In genomic region chr1:54475357-54476230, GRCh38 we compare ENCODE assay signal across 8 cellular contexts.
DNase-seq lines count a peak whose midpoint lies in the region; ATAC-seq and TF ChIP-seq lines count a peak whose summit lies in the region.

No MANE protein-coding gene starts in this region.

- H3K27me3 Mint-ChIP-seq in effector memory CD8-positive, alpha-beta T cell = no peaks in the 10 kb centered on the region

- H3K4ac ChIP-seq in neuronal stem cell (ENCODE audit: low read length) = peak overlapping the region; percentile 45

- no peaks in the 10 kb centered on the region for H3K9me3 ChIP-seq in neuronal stem cell (replicated peaks in 1 of 2; ENCODE audit: control insufficient read depth in 2 of 2, insufficient read depth in 1 of 2, low read depth in 1 of 2, low read length in 2 of 2)

- peak overlapping the region; percentile 81 to 83 for H3K4me3 Mint-ChIP-seq in effector memory CD8-positive, alpha-beta T cell

- peak overlapping the region; percentile 99 for H2AK5ac ChIP-seq in neuronal stem cell (ENCODE audit: low read depth, low read length)

- no CpG with 5 or more reads among the region's 27 CpGs for WGBS in neuronal stem cell (ENCODE audit: extremely low coverage in 2 of 2, insufficient read length in 2 of 2, insufficient replicate concordance in 1 of 2), 2 donors

- H4K8ac ChIP-seq in neuronal stem cell (ENCODE audit: low read depth, low read length) = peak overlapping the region; percentile 43

- peak overlapping the region; percentile 89 for H2BK12ac ChIP-seq in neuronal stem cell (ENCODE audit: low read length)

- no peaks in the 10 kb centered on the region for H3K36me3 ChIP-seq in neuronal stem cell (replicated peaks in 1 of 2; ENCODE audit: control insufficient read depth in 2 of 2, insufficient read depth in 2 of 2, low read length in 2 of 2)

- peak overlapping the region; percentile 81 for H3K23ac ChIP-seq in neuronal stem cell (ENCODE audit: low read depth, low read length, poor library complexity)

- H3K27ac Mint-ChIP-seq in effector memory CD8-positive, alpha-beta T cell = peak overlapping the region; percentile 84 to 98

- H4K91ac ChIP-seq in neuronal stem cell (ENCODE audit: low read depth, low read length, poor library complexity) = peak overlapping the region; percentile 94

- H2BK15ac ChIP-seq in neuronal stem cell (ENCODE audit: low read length) = peak overlapping the region; percentile 76

- H3K4me3 ChIP-seq in neuronal stem cell (ENCODE audit: low read length in 2 of 2) = peak overlapping the region; percentile 7 to 65

- H3K27ac ChIP-seq in neuronal stem cell (replicated peaks; ENCODE audit: low read length) (peak overlapping the region; percentile 59), foreskin keratinocyte (no peak overlapping the region)

- ATAC-seq in effector memory CD8-positive, alpha-beta T cell (replicated peaks) = peak; percentile 76
- ATAC-seq in foreskin keratinocyte = no peak

- peaks cover 5% of the 10 kb centered on the region for H3K36me3 Mint-ChIP-seq in effector memory CD8-positive, alpha-beta T cell (ENCODE audit: insufficient read depth)

- H3K27me3 ChIP-seq in neuronal stem cell (ENCODE audit: control insufficient read depth in 3 of 3, insufficient read depth in 3 of 3, low read depth in 1 of 3, low read length in 3 of 3) (no peaks in the 10 kb centered on the region), foreskin keratinocyte (peaks cover 78% of the 10 kb centered on the region)

- H3K4me1 ChIP-seq in neuronal stem cell (ENCODE audit: control insufficient read depth in 2 of 2, insufficient read depth in 1 of 2, low read depth in 1 of 2, low read length in 2 of 2) (peaks cover 43 to 50% of the 10 kb centered on the region in 2 donors), foreskin keratinocyte (no peaks in the 10 kb centered on the region)

- no peaks in the 10 kb centered on the region for H3K79me1 ChIP-seq in neuronal stem cell (ENCODE audit: low read depth, low read length)

- peak overlapping the region; percentile 64 for H3K4me2 ChIP-seq in neuronal stem cell (ENCODE audit: insufficient read depth, low read length, poor library complexity, severe bottlenecking)

- DNase-seq in DMS53 (lab: John Stamatoyannopoulos, UW) = peak; percentile 76
- peak; percentile 48 for DNase-seq in T follicular helper cell (ENCODE audit: low read depth)
- peak; percentile 66 to 75 (median 67) for DNase-seq in effector memory CD8-positive, alpha-beta T cell
- DNase-seq in neuronal stem cell (ENCODE audit: low spot score) = no peak
- DNase-seq in foreskin keratinocyte = no peak
- no peak for DNase-seq in activated CD4-positive, CD25-positive, alpha-beta regulatory T cell (lab: John Stamatoyannopoulos, UW)
- no peak for DNase-seq in NCI-H2196 treated with DMSO at 0.1 percent for 48 hours (lab: John Stamatoyannopoulos, UW; ENCODE audit: unreplicated experiment)
- DNase-seq in UCSD-AML1 (lab: John Stamatoyannopoulos, UW; ENCODE audit: unreplicated experiment) = no peak

- TF ChIP-seq CTCF in foreskin keratinocyte (conservative IDR thresholded peaks at IDR 0.05) = no peak

- H2AFZ ChIP-seq in neuronal stem cell (ENCODE audit: low read length) = peak overlapping the region; percentile 78

- peak overlapping the region; percentile 88 for H2BK5ac ChIP-seq in neuronal stem cell (ENCODE audit: low read length)

- H3K9me3 Mint-ChIP-seq in effector memory CD8-positive, alpha-beta T cell = no peaks in the 10 kb centered on the region

- H3K18ac ChIP-seq in neuronal stem cell (ENCODE audit: low read length) = peak overlapping the region; percentile 98

- H2BK120ac ChIP-seq in neuronal stem cell (ENCODE audit: low read depth, low read length) = peak overlapping the region; percentile 98

- peaks cover 54 to 59% of the 10 kb centered on the region in 2 donors for H3K4me1 Mint-ChIP-seq in effector memory CD8-positive, alpha-beta T cell (ENCODE audit: low read depth in 2 of 2)

- peak overlapping the region; percentile 83 for H3K9ac ChIP-seq in neuronal stem cell (ENCODE audit: low read depth, low read length, poor library complexity)

- peak overlapping the region; percentile 58 for H3K14ac ChIP-seq in neuronal stem cell (ENCODE audit: low read length)

Comparison
In these comparisons a context has a peak if more than half of its experiments do, and no peak if none do; other contexts are left out.
1. DNase-seq: peak in DMS53 (single experiment), T follicular helper cell (single experiment) and effector memory CD8-positive, alpha-beta T cell (3 of 3); none in neuronal stem cell (single experiment), foreskin keratinocyte (0 of 2), activated CD4-positive, CD25-positive, alpha-beta regulatory T cell (0 of 4), NCI-H2196 treated with DMSO at 0.1 percent for 48 hours (single experiment) and UCSD-AML1 (single experiment).